In genomic region chr13:72728290-72728605, GRCh38 we compare ENCODE assay signal across 8 cellular contexts. TPM values are rescaled to one million over a fixed set of nuclear protein-coding genes. Genes with fewer than 3 reads are reported as not detected.
A peak's percentile ranks its signal among the peaks of the same experiment; 100 is the strongest.
DNase-seq lines count a peak whose midpoint lies in the region; ATAC-seq and TF ChIP-seq lines count a peak whose summit lies in the region.

No MANE protein-coding gene starts in this region.

- H3K4me3 Mint-ChIP-seq in T-helper 1 cell treated with Interleukin-12 subunit alpha and Interleukin-12 subunit beta and Interleukin-4 antibody, amounts not matched to agents 30 μg/mL and 1 μg/mL, for 36 hours = peak overlapping the region; percentile 96
- peak overlapping the region; percentile 93 for H3K4me3 Mint-ChIP-seq in activated CD8-positive, alpha-beta T cell treated with anti-CD3 and anti-CD28 coated beads for 36 hours
- H3K4me3 Mint-ChIP-seq in immature natural killer cell = peak overlapping the region; percentile 94 to 97 (median 97)

- TF ChIP-seq CTCF in activated CD8-positive, alpha-beta T cell treated with anti-CD3 and anti-CD28 coated beads for 36 hours (IDR thresholded peaks at IDR 0.05) = no peak
- no peak for TF ChIP-seq CTCF in suprapubic skin (IDR thresholded peaks at IDR 0.05)

- POLR2A ChIA-PET in activated CD8-positive, alpha-beta T cell treated with anti-CD3 and anti-CD28 coated beads for 36 hours (lab: Charles Lee) = interaction anchor here (1.2 kb wide), 1 partner anchor 15 kb away, joined by 3 read pairs; no protein-coding TSS in a partner anchor

- H3K9me3 Mint-ChIP-seq in T-helper 1 cell treated with Interleukin-12 subunit alpha and Interleukin-12 subunit beta and Interleukin-4 antibody, amounts not matched to agents 30 μg/mL and 1 μg/mL, for 36 hours = no peaks in the 10 kb centered on the region
- no peaks in the 10 kb centered on the region for H3K9me3 Mint-ChIP-seq in activated CD8-positive, alpha-beta T cell treated with anti-CD3 and anti-CD28 coated beads for 36 hours
- no peaks in the 10 kb centered on the region for H3K9me3 Mint-ChIP-seq in immature natural killer cell

- peaks cover 46% of the 10 kb centered on the region for H3K4me1 Mint-ChIP-seq in T-helper 1 cell treated with Interleukin-12 subunit alpha and Interleukin-12 subunit beta and Interleukin-4 antibody, amounts not matched to agents 30 μg/mL and 1 μg/mL, for 36 hours (ENCODE audit: low read depth)
- peaks cover 43% of the 10 kb centered on the region for H3K4me1 Mint-ChIP-seq in activated CD8-positive, alpha-beta T cell treated with anti-CD3 and anti-CD28 coated beads for 36 hours (ENCODE audit: low read depth)
- H3K4me1 Mint-ChIP-seq in immature natural killer cell = peaks cover 39 to 67% of the 10 kb centered on the region in 2 donors

- no peak for TF ChIP-seq POLR2A in suprapubic skin (IDR thresholded peaks at IDR 0.05)

- no peak for ATAC-seq in activated CD8-positive, alpha-beta T cell treated with anti-CD3 and anti-CD28 coated beads for 36 hours

- WGBS in suprapubic skin = 1% methylated on average over 3 of the region's 3 CpGs

- DNase-seq in T-helper 1 cell (no peak), immature natural killer cell (no peak), suprapubic skin (ENCODE audit: low spot score in 2 of 2) (no peak), HK-2 (ENCODE audit: unreplicated experiment) (no peak), NCI-H128 (lab: John Stamatoyannopoulos, UW; ENCODE audit: unreplicated experiment) (no peak), NCI-H2227 treated with DMSO at 0.1 percent for 48 hours (lab: John Stamatoyannopoulos, UW) (no peak)
- DNase-seq in activated CD8-positive, alpha-beta T cell treated with anti-CD3 and anti-CD28 coated beads for 36 hours = no peak

- intact Hi-C loops in activated CD8-positive, alpha-beta T cell treated with anti-CD3 and anti-CD28 coated beads for 36 hours (cut with micrococcal nuclease) = loop anchor here (5.0 kb wide), 1 partner anchor 54 kb away; the partner anchor contains the start of genes DIS3 and PIBF1

- no peak for TF ChIP-seq EP300 in suprapubic skin (IDR thresholded peaks at IDR 0.05)

- H3K4me1 ChIP-seq in suprapubic skin = peaks cover 32% of the 10 kb centered on the region

- H3K36me3 Mint-ChIP-seq in T-helper 1 cell treated with Interleukin-12 subunit alpha and Interleukin-12 subunit beta and Interleukin-4 antibody, amounts not matched to agents 30 μg/mL and 1 μg/mL, for 36 hours (ENCODE audit: low read depth) = peaks cover 21% of the 10 kb centered on the region
- peaks cover 43% of the 10 kb centered on the region for H3K36me3 Mint-ChIP-seq in activated CD8-positive, alpha-beta T cell treated with anti-CD3 and anti-CD28 coated beads for 36 hours (ENCODE audit: low read depth)
- H3K36me3 Mint-ChIP-seq in immature natural killer cell = peaks cover 8 to 11% (median 10%) of the 10 kb centered on the region in 3 donors

- no peaks in the 10 kb centered on the region for H3K27me3 ChIP-seq in suprapubic skin

- H3K27me3 Mint-ChIP-seq in T-helper 1 cell treated with Interleukin-12 subunit alpha and Interleukin-12 subunit beta and Interleukin-4 antibody, amounts not matched to agents 30 μg/mL and 1 μg/mL, for 36 hours (ENCODE audit: low read depth) = no peaks in the 10 kb centered on the region
- no peaks in the 10 kb centered on the region for H3K27me3 Mint-ChIP-seq in activated CD8-positive, alpha-beta T cell treated with anti-CD3 and anti-CD28 coated beads for 36 hours
- H3K27me3 Mint-ChIP-seq in immature natural killer cell (ENCODE audit: low read depth in 3 of 3) = peaks cover 5 to 9% (median 6%) of the 10 kb centered on the region in 3 donors

- H3K4me3 ChIP-seq in suprapubic skin = peak overlapping the region; percentile 75

- peaks cover 4% of the 10 kb centered on the region for H3K36me3 ChIP-seq in suprapubic skin

- no peaks in the 10 kb centered on the region for H3K9me3 ChIP-seq in suprapubic skin

- H3K27ac ChIP-seq in suprapubic skin = peak overlapping the region; percentile 17

- CTCF ChIA-PET in activated CD8-positive, alpha-beta T cell treated with anti-CD3 and anti-CD28 coated beads for 36 hours (lab: Charles Lee) = no interaction called here

- peak overlapping the region; percentile 87 for H3K27ac Mint-ChIP-seq in T-helper 1 cell treated with Interleukin-12 subunit alpha and Interleukin-12 subunit beta and Interleukin-4 antibody, amounts not matched to agents 30 μg/mL and 1 μg/mL, for 36 hours
- H3K27ac Mint-ChIP-seq in activated CD8-positive, alpha-beta T cell treated with anti-CD3 and anti-CD28 coated beads for 36 hours = peak overlapping the region; percentile 92
- H3K27ac Mint-ChIP-seq in immature natural killer cell = peak overlapping the region; percentile 89 to 96 (median 92)

RNA-seq across cellular contexts. Expression of gene BORA, which starts 0.5 kb away (rescaled TPM):
- 10 to 100 TPM; 16.8 to 17.5 TPM for total RNA-seq in activated CD8-positive, alpha-beta T cell treated with anti-CD3 and anti-CD28 coated beads for 36 hours
- polyA plus RNA-seq in immature natural killer cell = 1 to 10 TPM; 6.2 to 9.7 (median 8.1) TPM
- total RNA-seq in suprapubic skin = 1 to 10 TPM; 2.7 to 8.3 (median 4.9) TPM

RNA-seq across cellular contexts. Expression of gene MZT1, which starts 0.8 kb away (rescaled TPM):
- 10 to 100 TPM; 31.1 to 34.5 TPM for total RNA-seq in activated CD8-positive, alpha-beta T cell treated with anti-CD3 and anti-CD28 coated beads for 36 hours
- polyA plus RNA-seq in immature natural killer cell = 10 to 100 TPM in 1 of 3 donors, 1 to 10 TPM in 2; 7.1 to 12.5 (median 8.5) TPM
- 1 to 10 TPM; 5.3 to 7.6 (median 5.4) TPM for total RNA-seq in suprapubic skin

RNA-seq across cellular contexts. Expression of gene DIS3, which starts 53.5 kb away (rescaled TPM):
- total RNA-seq in activated CD8-positive, alpha-beta T cell treated with anti-CD3 and anti-CD28 coated beads for 36 hours = 10 to 100 TPM; 51.6 to 52.0 TPM
- 10 to 100 TPM in 2 of 3 donors, 1 to 10 TPM in 1; 5.3 to 15.8 (median 13.1) TPM for polyA plus RNA-seq in immature natural killer cell
- total RNA-seq in suprapubic skin = 10 to 100 TPM; 18.8 to 28.4 (median 22.7) TPM

RNA-seq across cellular contexts. Expression of gene PIBF1, which starts 53.7 kb away (rescaled TPM):
- total RNA-seq in activated CD8-positive, alpha-beta T cell treated with anti-CD3 and anti-CD28 coated beads for 36 hours = 10 to 100 TPM; 26.2 to 29.7 TPM
- 10 to 100 TPM in 2 of 3 donors, 1 to 10 TPM in 1; 2.6 to 27.0 (median 15.4) TPM for polyA plus RNA-seq in immature natural killer cell
- 10 to 100 TPM in 3 of 4 donors, 1 to 10 TPM in 1; 9.9 to 18.9 (median 11.7) TPM for total RNA-seq in suprapubic skin
